7 cellular contexts compared by ENCODE assay signal in genomic region chr1:226181996-226182714, GRCh38. TPM values are rescaled to one million over a fixed set of nuclear protein-coding genes. Genes with fewer than 3 reads are reported as not detected.
DNase-seq lines count a peak whose midpoint lies in the region; ATAC-seq and TF ChIP-seq lines count a peak whose summit lies in the region.

No MANE protein-coding gene starts in this region.

- H3K9me2 ChIP-seq in OCI-LY1 (ENCODE audit: low read depth, low read length), result no peaks in the 10 kb centered on the region

- intact Hi-C loops in mucosa of descending colon (cut with DNase I, micrococcal nuclease), result no loop called here

- H4K20me1 ChIP-seq in OCI-LY1 (ENCODE audit: insufficient read depth, low read length), result no peaks in the 10 kb centered on the region

- H3K4me1 ChIP-seq in OCI-LY1 (ENCODE audit: insufficient read depth, low read length, severe bottlenecking), result peaks cover 45% of the 10 kb centered on the region
- H3K4me1 ChIP-seq in mucosa of descending colon (ENCODE audit: low read depth), result peaks cover 32% of the 10 kb centered on the region

- DNase-seq in GM20000 (ENCODE audit: low spot score), result peak; percentile 34
- DNase-seq in dermis microvascular lymphatic vessel endothelial cell (ENCODE audit: low read depth in 2 of 2), result peak; percentile 21 to 47
- peak; percentile 48 to 60 (median 55) for DNase-seq in mucosa of descending colon
- DNase-seq in cortex of kidney (lab: John Stamatoyannopoulos, UW), result no peak
- no peak for DNase-seq in effector CD4-positive, alpha-beta T cell

- TF ChIP-seq CTCF in GM20000 (IDR thresholded peaks at IDR 0.05; ENCODE audit: extremely low read depth, missing control alignments) (no peak), OCI-LY1 (IDR thresholded peaks at IDR 0.05; ENCODE audit: low read length) (peak; percentile 57), mucosa of descending colon (IDR thresholded peaks at IDR 0.05) (no peak)

- peaks cover 45% of the 10 kb centered on the region for H3K36me3 ChIP-seq in OCI-LY1 (ENCODE audit: insufficient read depth, low read length)
- no peaks in the 10 kb centered on the region for H3K36me3 ChIP-seq in mucosa of descending colon (ENCODE audit: low read depth)

- H2AFZ ChIP-seq in OCI-LY1 (ENCODE audit: low read length), result no peak overlapping the region

- peak overlapping the region; percentile 64 for H3K4me2 ChIP-seq in OCI-LY1 (ENCODE audit: low read length)

- peaks cover 78% of the 10 kb centered on the region for H3K79me2 ChIP-seq in OCI-LY1 (ENCODE audit: insufficient read depth, low read length)

- no peaks in the 10 kb centered on the region for H3F3A ChIP-seq in OCI-LY1 (ENCODE audit: insufficient read depth, low read length)

- no peaks in the 10 kb centered on the region for H3K27me3 ChIP-seq in OCI-LY1 (ENCODE audit: insufficient read depth, low read length)

- no peaks in the 10 kb centered on the region for H3K9me3 ChIP-seq in OCI-LY1 (ENCODE audit: low read length)
- H3K9me3 ChIP-seq in mucosa of descending colon, result no peaks in the 10 kb centered on the region

- H3K9ac ChIP-seq in OCI-LY1 (ENCODE audit: low read length), result peak overlapping the region; percentile 23; the same call in 1 of the 2 replicates

- peak overlapping the region; percentile 63 for H3K27ac ChIP-seq in OCI-LY1 (ENCODE audit: low read depth, low read length, poor library complexity, severe bottlenecking)

- ATAC-seq in mucosa of descending colon (peak; percentile 34), HG02678 (IDR thresholded peaks at IDR 0.05; ENCODE audit: unreplicated experiment) (no peak)

- H3K4me3 ChIP-seq in OCI-LY1 (ENCODE audit: low read depth, low read length, poor library complexity, severe bottlenecking) (peak overlapping the region; percentile 31), mucosa of descending colon (no peak overlapping the region)

RNA-seq across cellular contexts. Expression of gene ACBD3, which starts 4.4 kb away (rescaled TPM):
- total RNA-seq in dermis microvascular lymphatic vessel endothelial cell, result 27.9 and 32.0 TPM in 2 replicates
- 10 to 100 TPM; 36.6 to 49.9 (median 48.0) TPM for total RNA-seq in mucosa of descending colon

RNA-seq across cellular contexts. Expression of gene MIXL1, which starts 41.3 kb away (rescaled TPM):
- total RNA-seq in dermis microvascular lymphatic vessel endothelial cell, result 0.13 TPM in 2 replicates
- total RNA-seq in mucosa of descending colon, result under 1 TPM; 0.16 to 0.38 (median 0.29) TPM

Comparison
In these comparisons a context has a peak if more than half of its experiments do, and no peak if none do; other contexts are left out.
1. DNase-seq: peak in GM20000 (single experiment), dermis microvascular lymphatic vessel endothelial cell (2 of 2) and mucosa of descending colon (3 of 3); none in cortex of kidney (single experiment) and effector CD4-positive, alpha-beta T cell (single experiment).